In the genomic region with DNA sequence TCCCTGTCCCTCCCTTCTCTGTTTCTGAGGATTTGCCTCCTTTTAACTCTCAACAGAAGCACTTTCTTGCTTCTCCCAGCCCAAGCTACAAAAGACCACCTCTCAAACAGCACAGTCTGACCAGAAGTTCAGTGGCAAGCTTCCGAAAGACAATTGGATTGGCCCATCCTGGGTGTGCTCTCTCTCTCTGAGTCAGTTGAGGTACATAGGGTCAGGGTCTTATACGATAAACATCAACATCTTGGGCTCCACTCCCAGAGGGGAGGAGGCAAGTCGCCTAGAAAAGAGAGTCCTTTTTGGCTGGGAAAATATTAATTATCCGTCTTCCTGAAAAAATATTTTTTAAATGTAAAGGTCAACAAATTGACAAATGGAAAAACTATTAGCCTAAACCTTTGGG, we compare ENCODE assay signal across 18 cellular contexts.
A peak's percentile ranks its signal among the peaks of the same experiment; 100 is the strongest.
DNase-seq lines count a peak whose midpoint lies in the region; ATAC-seq and TF ChIP-seq lines count a peak whose summit lies in the region.
"Had no signal": no experiment of that assay in that cellular context is flagged by ENCODE, and none has a peak within 500 bp of the region (broad histone marks: within the 10 kb centered on the region; RNA-seq: fewer than 3 reads in every experiment).

No MANE protein-coding gene starts in this region.

- 0 out of 2 replicates have a peak overlapping the region, but pooled peaks have one; percentile 40 for H3K4ac ChIP-seq in IMR-90 (ENCODE audit: low read depth, low read length)

- no peaks in the 10 kb centered on the region for H3K36me3 Mint-ChIP-seq in neural progenitor cell
- H3K36me3 Mint-ChIP-seq: CD4-positive, alpha-beta memory T cell had no signal

- H3K23ac ChIP-seq in IMR-90 (ENCODE audit: low read depth, low read length) = no peak overlapping the region

- H3K4me2 ChIP-seq in IMR-90 (ENCODE audit: low read depth, low read length) = no peak overlapping the region
- H3K4me2 ChIP-seq in neural progenitor cell = no peak overlapping the region
- H3K4me2 ChIP-seq: A549, BLaER1 had no signal

- H3K9me3 Mint-ChIP-seq in neural progenitor cell = no peaks in the 10 kb centered on the region

- no peaks in the 10 kb centered on the region for H3K79me1 ChIP-seq in IMR-90 (ENCODE audit: low read depth in 1 of 2, low read length in 2 of 2)

- H3K79me2 ChIP-seq in neural progenitor cell (ENCODE audit: low read depth) = no peaks in the 10 kb centered on the region

- TF ChIP-seq POLR2A in IMR-90 (IDR thresholded peaks at IDR 0.05; ENCODE audit: low read depth, low read length) (no peak), esophagus muscularis mucosa (IDR thresholded peaks at IDR 0.05; ENCODE audit: low read depth) (no peak), testis (IDR thresholded peaks at IDR 0.05) (no peak)

- H2BK15ac ChIP-seq in IMR-90 (ENCODE audit: low read depth, low read length) = no peak overlapping the region

- no peaks in the 10 kb centered on the region for H3F3A ChIP-seq in neural progenitor cell (ENCODE audit: low read depth)

- no peak for TF ChIP-seq CTCF in IMR-90 (conservative IDR thresholded peaks at IDR 0.05; ENCODE audit: low read depth, low read length)
- no peak for TF ChIP-seq CTCF in esophagus muscularis mucosa (IDR thresholded peaks at IDR 0.05)
- no peak for TF ChIP-seq CTCF in neural progenitor cell (IDR thresholded peaks at IDR 0.05)
- TF ChIP-seq CTCF in testis (IDR thresholded peaks at IDR 0.05) = no peak

- H2BK5ac ChIP-seq in IMR-90 (ENCODE audit: low read depth, low read length, poor library complexity, severe bottlenecking) = no peak overlapping the region

- no peak for TF ChIP-seq RAD21 in IMR-90 (IDR thresholded peaks at IDR 0.05; ENCODE audit: low read length)

- peak overlapping the region in 1 of 2 experiments; percentile 49; a peak in 1 of 4 replicates for H4K8ac ChIP-seq in IMR-90 (ENCODE audit: low read depth in 2 of 2, low read length in 2 of 2)

- peak overlapping the region; percentile 59; the same call in 1 of the 2 replicates for H2BK120ac ChIP-seq in IMR-90 (ENCODE audit: low read depth, low read length)

- no peak for TF ChIP-seq EP300 in esophagus muscularis mucosa (IDR thresholded peaks at IDR 0.05)

- H3K9me1 ChIP-seq in IMR-90 (ENCODE audit: insufficient read depth, low read length) = no peaks in the 10 kb centered on the region; the same call in 1 of the 2 replicates

- peak overlapping the region; percentile 20; the same call in 1 of the 2 replicates for H2AK5ac ChIP-seq in IMR-90 (ENCODE audit: low read depth, low read length)

- no peaks in the 10 kb centered on the region for H3K27me3 ChIP-seq in IMR-90 (ENCODE audit: control insufficient read depth, insufficient read depth, low read length)
- H3K27me3 ChIP-seq in esophagus muscularis mucosa = no peaks in the 10 kb centered on the region
- no peaks in the 10 kb centered on the region for H3K27me3 ChIP-seq in neural progenitor cell
- no peaks in the 10 kb centered on the region for H3K27me3 ChIP-seq in testis
- H3K27me3 ChIP-seq: BLaER1 had no signal

- H3K27ac ChIP-seq in IMR-90 (ENCODE audit: insufficient read depth, low read length) = no peak overlapping the region
- H3K27ac ChIP-seq in esophagus muscularis mucosa (replicated peaks in 1 of 4) = peak overlapping the region; percentile 33 to 72 (median 50)
- no peak overlapping the region for H3K27ac ChIP-seq in neural progenitor cell
- peak overlapping the region; percentile 46 to 52 for H3K27ac ChIP-seq in testis
- H3K27ac ChIP-seq: A549, BLaER1 had no signal

- H3K27ac Mint-ChIP-seq in neural progenitor cell = peak overlapping the region; percentile 47
- H3K27ac Mint-ChIP-seq: CD4-positive, alpha-beta memory T cell had no signal

- H3K9ac ChIP-seq in IMR-90 (ENCODE audit: low read depth, low read length) (no peak overlapping the region), neural progenitor cell (no peak overlapping the region)
- H3K9ac ChIP-seq: BLaER1 had no signal

- no peak overlapping the region for H3K56ac ChIP-seq in IMR-90 (ENCODE audit: extremely low read depth, insufficient read depth, low read length)

- H3K14ac ChIP-seq in IMR-90 (replicated peaks; ENCODE audit: low read depth, low read length) = peak overlapping the region; percentile 25; the same call in 1 of the 2 replicates

- no peaks in the 10 kb centered on the region for H3K36me3 ChIP-seq in IMR-90 (ENCODE audit: control insufficient read depth, insufficient read depth, low read length)
- H3K36me3 ChIP-seq in esophagus muscularis mucosa = no peaks in the 10 kb centered on the region
- no peaks in the 10 kb centered on the region for H3K36me3 ChIP-seq in neural progenitor cell
- H3K36me3 ChIP-seq in testis (ENCODE audit: low read depth, missing control alignments) = no peaks in the 10 kb centered on the region
- H3K36me3 ChIP-seq: BLaER1 had no signal

- H3K4me3 Mint-ChIP-seq in neural progenitor cell = no peak overlapping the region
- H3K4me3 Mint-ChIP-seq: CD4-positive, alpha-beta memory T cell had no signal

- dilution Hi-C loops in IMR-90 (cut with HindIII; ENCODE audit: low sequenced_read_pairs, unreplicated experiment) = no loop called here

- H2AFZ ChIP-seq in IMR-90 (replicated peaks; ENCODE audit: low read length, poor library complexity) (no peak overlapping the region), neural progenitor cell (replicated peaks) (no peak overlapping the region)

- WGBS in IMR-90 (ENCODE audit: extremely low coverage in 2 of 2, insufficient read length in 1 of 2), 2 experiments = no CpG with 5 or more reads among the region's 4 CpGs
- WGBS in esophagus muscularis mucosa = 71% methylated on average over 4 of the region's 4 CpGs
- WGBS in testis, 2 donors = 60 to 61% methylated on average over 4 of the region's 4 CpGs

- H3K9me3 ChIP-seq in IMR-90 (ENCODE audit: control insufficient read depth, insufficient read depth, low read length) (no peaks in the 10 kb centered on the region), esophagus muscularis mucosa (no peaks in the 10 kb centered on the region), neural progenitor cell (ENCODE audit: low read depth) (no peaks in the 10 kb centered on the region), testis (no peaks in the 10 kb centered on the region)
- H3K9me3 ChIP-seq: A549, BLaER1 had no signal

- H3K4me3 ChIP-seq in IMR-90 (ENCODE audit: insufficient read depth, low read depth, low read length) (no peak overlapping the region), esophagus muscularis mucosa (no peak overlapping the region), neural progenitor cell (no peak overlapping the region), testis (no peak overlapping the region)
- H3K4me3 ChIP-seq: A549, BLaER1 had no signal

- no peak for DNase-seq in IMR-90
- DNase-seq in esophagus muscularis mucosa (ENCODE audit: extremely low spot score) = no peak
- DNase-seq in neural progenitor cell (ENCODE audit: low spot score) = no peak
- no peak for DNase-seq in testis
- no peak for DNase-seq in activated gamma-delta T cell treated with Interleukin-2 at 50 U/mL for 16 hours
- DNase-seq in iPS-NIHi7 (ENCODE audit: extremely low spot score) = no peak
- no peak for DNase-seq in GOT3 (lab: John Stamatoyannopoulos, UW)
- DNase-seq: CD4-positive, alpha-beta memory T cell; DMS153; GDM1; KBM-7; NCI-H1694 treated with DMSO at 0.1 percent for 48 hours; NCI-H510A treated with DMSO at 0.1 percent for 48 hours; NCI-H82; OCI-M1; SHP77 treated with DMSO at 0.1 percent for 48 hours had no signal

- no peak overlapping the region for H3K18ac ChIP-seq in IMR-90 (ENCODE audit: low read depth, low read length)

- H2BK20ac ChIP-seq in IMR-90 (ENCODE audit: low read depth, low read length) = no peak overlapping the region

- CTCF ChIA-PET in IMR-90 (lab: Yijun Ruan, JAX) = no interaction called here

- H2AK9ac ChIP-seq in IMR-90 (replicated peaks; ENCODE audit: low read depth, low read length, poor library complexity) = no peak overlapping the region

- intact Hi-C loops in IMR-90 (cut with micrococcal nuclease) (no loop called here), esophagus muscularis mucosa (cut with DNase I) (no loop called here), testis (cut with DNase I; ENCODE audit: low total_unique reads) (no loop called here)

- POLR2A ChIA-PET in IMR-90 (lab: Charles Lee; ENCODE audit: unreplicated experiment) = no interaction called here

- in situ Hi-C loops in IMR-90 (cut with MboI; ENCODE audit: low sequenced_read_pairs) = no loop called here

- H4K5ac ChIP-seq in IMR-90 (ENCODE audit: low read depth, low read length) = no peak overlapping the region

- H4K20me1 ChIP-seq in IMR-90 (ENCODE audit: insufficient read depth, low read length) = no peaks in the 10 kb centered on the region
- no peaks in the 10 kb centered on the region for H4K20me1 ChIP-seq in neural progenitor cell (ENCODE audit: low read depth)
- H4K20me1 ChIP-seq: BLaER1 had no signal

- H3K4me1 ChIP-seq in IMR-90 (ENCODE audit: control insufficient read depth, insufficient read depth, low read length) (peaks cover 4% of the 10 kb centered on the region; the same call in 1 of the 2 replicates), esophagus muscularis mucosa (peaks cover 3 to 37% (median 18%) of the 10 kb centered on the region in 4 donors), neural progenitor cell (no peaks in the 10 kb centered on the region), testis (peaks cover 10% of the 10 kb centered on the region)
- H3K4me1 ChIP-seq: A549 had no signal

- no TSS peak for BruUV-seq in IMR-90 (replicated peaks; lab: Mats Ljungman, UMichigan)

- H3K27me3 Mint-ChIP-seq in neural progenitor cell (ENCODE audit: insufficient read depth, low read depth) = no peaks in the 10 kb centered on the region

- 0 out of 2 replicates have a peak overlapping the region, but pooled peaks have one; percentile 13 for H4K91ac ChIP-seq in IMR-90 (ENCODE audit: insufficient read depth, low read depth, low read length)

- no peaks in the 10 kb centered on the region for H3K4me1 Mint-ChIP-seq in neural progenitor cell

- no peak for ATAC-seq in IMR-90 (ENCODE audit: low read depth)
- ATAC-seq: A549 had no signal

TF ChIP-seq in IMR-90, 13 proteins besides CTCF, POLR2A, EP300 and RAD21 (continues in another document):
- TF ChIP-seq, protein P1, sequence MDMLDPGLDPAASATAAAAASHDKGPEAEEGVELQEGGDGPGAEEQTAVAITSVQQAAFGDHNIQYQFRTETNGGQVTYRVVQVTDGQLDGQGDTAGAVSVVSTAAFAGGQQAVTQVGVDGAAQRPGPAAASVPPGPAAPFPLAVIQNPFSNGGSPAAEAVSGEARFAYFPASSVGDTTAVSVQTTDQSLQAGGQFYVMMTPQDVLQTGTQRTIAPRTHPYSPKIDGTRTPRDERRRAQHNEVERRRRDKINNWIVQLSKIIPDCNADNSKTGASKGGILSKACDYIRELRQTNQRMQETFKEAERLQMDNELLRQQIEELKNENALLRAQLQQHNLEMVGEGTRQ (IDR thresholded peaks at IDR 0.05; ENCODE audit: low read depth, low read length) = no peak
- no peak for TF ChIP-seq MAZ (IDR thresholded peaks at IDR 0.05; ENCODE audit: borderline replicate concordance, low read depth, low read length)
- no peak for TF ChIP-seq NFE2L2 (IDR thresholded peaks at IDR 0.05; ENCODE audit: low read depth, low read length)
- TF ChIP-seq RCOR1 (IDR thresholded peaks at IDR 0.05; ENCODE audit: insufficient replicate concordance, low read length) = no peak
- no peak for TF ChIP-seq CEBPB (IDR thresholded peaks at IDR 0.05; ENCODE audit: low read depth, low read length)
- TF ChIP-seq MAFK (IDR thresholded peaks at IDR 0.05; ENCODE audit: low read depth, low read length) = no peak
- no peak for TF ChIP-seq RFX5 (IDR thresholded peaks at IDR 0.05; ENCODE audit: low read depth, low read length)

Comparison
In these comparisons a context has a peak if more than half of its experiments do, and no peak if none do; other contexts are left out.
1. H3K27ac ChIP-seq: peak in esophagus muscularis mucosa (4 of 4) and testis (2 of 2); none in IMR-90 (single experiment) and neural progenitor cell (single experiment).